In the genomic region with DNA sequence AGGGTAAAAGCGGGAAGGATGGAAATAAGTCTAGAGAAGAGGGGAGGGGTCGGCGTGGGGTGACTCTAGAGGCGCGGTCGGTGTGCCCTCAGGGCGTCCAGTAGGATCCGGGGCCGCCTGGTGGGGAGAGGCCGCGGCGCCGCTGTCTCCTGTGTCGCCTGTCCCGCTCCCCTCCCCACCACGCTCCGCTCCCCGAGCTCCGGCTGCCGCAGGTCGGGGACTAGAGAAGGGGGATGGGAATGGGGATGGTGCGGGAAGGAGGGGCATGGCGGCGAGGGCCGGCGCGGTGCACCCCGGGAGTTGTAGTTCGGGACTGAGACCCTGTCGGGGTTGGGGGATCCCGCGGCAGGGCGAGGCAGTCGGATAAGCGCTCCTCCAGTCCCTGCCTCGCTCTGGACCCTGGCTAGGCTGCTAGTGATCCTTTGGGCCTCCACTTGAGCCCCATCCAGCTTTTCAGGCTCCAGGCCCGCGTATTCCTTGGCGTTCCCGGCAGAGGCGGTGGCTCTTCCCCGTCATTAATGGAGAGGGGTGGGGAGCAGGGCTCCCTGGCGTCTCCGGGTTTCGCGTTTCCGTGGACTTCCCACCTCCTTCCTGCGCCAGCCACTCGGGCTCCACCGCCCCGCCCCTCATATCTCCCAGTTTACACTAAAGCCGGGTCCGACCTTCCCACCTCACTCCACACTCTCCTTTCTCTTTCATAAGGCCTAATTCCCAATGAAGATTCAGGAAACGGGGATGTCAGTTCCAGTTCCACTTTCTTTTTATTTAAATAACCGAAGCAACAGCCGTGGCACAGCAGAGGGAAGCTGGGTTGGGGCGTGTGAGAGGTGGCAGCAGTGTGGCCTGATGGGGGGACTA, we compare ENCODE assay signal across 8 cellular contexts. TPM values are rescaled to one million over a fixed set of nuclear protein-coding genes. Genes with fewer than 3 reads are reported as not detected.
DNase-seq lines count a peak whose midpoint lies in the region; ATAC-seq and TF ChIP-seq lines count a peak whose summit lies in the region.

A gene with protein sequence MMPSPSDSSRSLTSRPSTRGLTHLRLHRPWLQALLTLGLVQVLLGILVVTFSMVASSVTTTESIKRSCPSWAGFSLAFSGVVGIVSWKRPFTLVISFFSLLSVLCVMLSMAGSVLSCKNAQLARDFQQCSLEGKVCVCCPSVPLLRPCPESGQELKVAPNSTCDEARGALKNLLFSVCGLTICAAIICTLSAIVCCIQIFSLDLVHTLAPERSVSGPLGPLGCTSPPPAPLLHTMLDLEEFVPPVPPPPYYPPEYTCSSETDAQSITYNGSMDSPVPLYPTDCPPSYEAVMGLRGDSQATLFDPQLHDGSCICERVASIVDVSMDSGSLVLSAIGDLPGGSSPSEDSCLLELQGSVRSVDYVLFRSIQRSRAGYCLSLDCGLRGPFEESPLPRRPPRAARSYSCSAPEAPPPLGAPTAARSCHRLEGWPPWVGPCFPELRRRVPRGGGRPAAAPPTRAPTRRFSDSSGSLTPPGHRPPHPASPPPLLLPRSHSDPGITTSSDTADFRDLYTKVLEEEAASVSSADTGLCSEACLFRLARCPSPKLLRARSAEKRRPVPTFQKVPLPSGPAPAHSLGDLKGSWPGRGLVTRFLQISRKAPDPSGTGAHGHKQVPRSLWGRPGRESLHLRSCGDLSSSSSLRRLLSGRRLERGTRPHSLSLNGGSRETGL (minus strand): TSS at position 241 of the 858 bp plus-strand sequence. CDS start 606 bp downstream, outside the sequence.

- H3K4me3 Mint-ChIP-seq in naive thymus-derived CD4-positive, alpha-beta T cell = peak within 1 kb of the TSS; percentile 68 to 85 (median 82)
- H3K4me3 Mint-ChIP-seq in stimulated activated naive CD8-positive, alpha-beta T cell treated with anti-CD3 and anti-CD28 coated beads, Interleukin-15, Interleukin-2, amounts not matched to agents 100 ng/mL and 50 ng/mL, for 24 hours = peak within 1 kb of the TSS; percentile 85

- peaks cover 40% of the 10 kb centered on the region for H3K4me1 ChIP-seq in Karpas-422 (ENCODE audit: low read length)
- peaks cover 7 to 14% of the 10 kb centered on the region in 2 donors for H3K4me1 ChIP-seq in naive thymus-derived CD4-positive, alpha-beta T cell (ENCODE audit: control insufficient read depth in 2 of 2, insufficient read depth in 2 of 2, low read length in 2 of 2)

- no peaks in the 10 kb centered on the region for H3K27me3 ChIP-seq in Karpas-422 (ENCODE audit: low read length)
- H3K27me3 ChIP-seq in naive thymus-derived CD4-positive, alpha-beta T cell (ENCODE audit: control insufficient read depth in 2 of 2, insufficient read depth in 2 of 2, low read length in 2 of 2) = no peaks in the 10 kb centered on the region

- peak; percentile 75 for DNase-seq in AG10803 (ENCODE audit: low read depth)
- DNase-seq in GM19238 (ENCODE audit: insufficient read length, low spot score) = peak; percentile 91
- peak; percentile 95 for DNase-seq in Karpas-422
- DNase-seq in RWPE1 (ENCODE audit: low spot score) = peak; percentile 90
- peak; percentile 66 for DNase-seq in activated T-helper 9 cell treated with anti-CD3 and anti-CD28 coated beads, Interleukin-2, amount 50 U/mL, for 16 hours (ENCODE audit: low read depth)
- DNase-seq in fibroblast of mammary gland (ENCODE audit: low read depth) = peak; percentile 70
- DNase-seq in naive thymus-derived CD4-positive, alpha-beta T cell = peak; percentile 51 to 83 (median 66)

- peaks cover 0 to 21% (median 16%) of the 10 kb centered on the region in 5 donors for H3K36me3 Mint-ChIP-seq in naive thymus-derived CD4-positive, alpha-beta T cell
- peaks cover 33% of the 10 kb centered on the region for H3K36me3 Mint-ChIP-seq in stimulated activated naive CD8-positive, alpha-beta T cell treated with anti-CD3 and anti-CD28 coated beads, Interleukin-15, Interleukin-2, amounts not matched to agents 100 ng/mL and 50 ng/mL, for 24 hours (ENCODE audit: low read depth)

- H3K4me1 Mint-ChIP-seq in naive thymus-derived CD4-positive, alpha-beta T cell = peaks cover 22 to 49% (median 42%) of the 10 kb centered on the region in 7 donors
- peaks cover 40% of the 10 kb centered on the region for H3K4me1 Mint-ChIP-seq in stimulated activated naive CD8-positive, alpha-beta T cell treated with anti-CD3 and anti-CD28 coated beads, Interleukin-15, Interleukin-2, amounts not matched to agents 100 ng/mL and 50 ng/mL, for 24 hours (ENCODE audit: low read depth)

- no peaks in the 10 kb centered on the region for H3K9me3 ChIP-seq in Karpas-422 (ENCODE audit: low read length)
- H3K9me3 ChIP-seq in naive thymus-derived CD4-positive, alpha-beta T cell (ENCODE audit: control insufficient read depth in 2 of 3, low read length in 3 of 3) = no peaks in the 10 kb centered on the region

- ATAC-seq in naive thymus-derived CD4-positive, alpha-beta T cell = peak; percentile 72

- peaks cover 23% of the 10 kb centered on the region for H3K79me2 ChIP-seq in Karpas-422 (ENCODE audit: low read length)

- H3K4me2 ChIP-seq in Karpas-422 (ENCODE audit: low read depth, low read length, poor library complexity, severe bottlenecking) = peak within 1 kb of the TSS; percentile 78

- TF ChIP-seq CTCF in AG10803 (conservative IDR thresholded peaks at IDR 0.05; ENCODE audit: low read length) (no peak), RWPE1 (conservative IDR thresholded peaks at IDR 0.05; ENCODE audit: low read depth) (no peak), fibroblast of mammary gland (conservative IDR thresholded peaks at IDR 0.05; ENCODE audit: control insufficient read depth, insufficient read depth, low read depth, low read length) (no peak)

- peak within 1 kb of the TSS; percentile 80 for H3K4me3 ChIP-seq in AG10803 (ENCODE audit: low read length)
- peak within 1 kb of the TSS; percentile 73 for H3K4me3 ChIP-seq in Karpas-422 (ENCODE audit: low read length)
- peak within 1 kb of the TSS; percentile 61 for H3K4me3 ChIP-seq in fibroblast of mammary gland (ENCODE audit: control insufficient read depth, low read depth, low read length)
- peak within 1 kb of the TSS; percentile 68 for H3K4me3 ChIP-seq in naive thymus-derived CD4-positive, alpha-beta T cell (ENCODE audit: low read length)

- H3K27ac ChIP-seq in Karpas-422 (ENCODE audit: low read length) = peak within 1 kb of the TSS; percentile 64
- peak within 1 kb of the TSS; percentile 92 for H3K27ac ChIP-seq in RWPE1
- peak within 1 kb of the TSS; percentile 63 for H3K27ac ChIP-seq in naive thymus-derived CD4-positive, alpha-beta T cell (ENCODE audit: low read depth, low read length)

- intact Hi-C loops in naive thymus-derived CD4-positive, alpha-beta T cell (cut with micrococcal nuclease) = loop anchor here (1.0 to 10.0 kb wide), 5 partner anchors 17 to 249 kb away; partner anchors contain the start of genes CLK2 (in 2 of the 2), MTX1 (in 1 of the 2) and THBS3 (in 1 of the 2)

- CTCF ChIA-PET in RWPE1 (lab: Yijun Ruan, JAX) = interaction anchor here (1.6 kb wide), 1 partner anchor 49 kb away, joined by 5 read pairs; no protein-coding TSS in a partner anchor
- CTCF ChIA-PET in naive thymus-derived CD4-positive, alpha-beta T cell (lab: Charles Lee) = interaction anchor here (0.6 to 1.3 kb wide), 3 partner anchors 52 to 83 kb away, joined by 3 to 7 read pairs (median 4); partner anchors contain the start of gene KRTCAP2

- peak within 1 kb of the TSS; percentile 91 for H3K9ac ChIP-seq in Karpas-422 (ENCODE audit: low read length)

- H4K20me1 ChIP-seq in Karpas-422 (ENCODE audit: insufficient read depth, low read depth, low read length) = no peaks in the 10 kb centered on the region

- no peaks in the 10 kb centered on the region for H3K27me3 Mint-ChIP-seq in naive thymus-derived CD4-positive, alpha-beta T cell
- H3K27me3 Mint-ChIP-seq in stimulated activated naive CD8-positive, alpha-beta T cell treated with anti-CD3 and anti-CD28 coated beads, Interleukin-15, Interleukin-2, amounts not matched to agents 100 ng/mL and 50 ng/mL, for 24 hours = no peaks in the 10 kb centered on the region

- peak within 1 kb of the TSS; percentile 28 to 88 (median 72) for H3K27ac Mint-ChIP-seq in naive thymus-derived CD4-positive, alpha-beta T cell
- peak within 1 kb of the TSS; percentile 76 for H3K27ac Mint-ChIP-seq in stimulated activated naive CD8-positive, alpha-beta T cell treated with anti-CD3 and anti-CD28 coated beads, Interleukin-15, Interleukin-2, amounts not matched to agents 100 ng/mL and 50 ng/mL, for 24 hours

- H3K36me3 ChIP-seq in Karpas-422 (ENCODE audit: insufficient read depth, low read length) = peaks cover 4% of the 10 kb centered on the region; the same call in 1 of the 2 replicates
- H3K36me3 ChIP-seq in naive thymus-derived CD4-positive, alpha-beta T cell (ENCODE audit: control insufficient read depth in 2 of 3, insufficient read depth in 3 of 3, low read length in 3 of 3) = peaks cover 0 to 31% (median 6%) of the 10 kb centered on the region in 3 experiments

- POLR2A ChIA-PET in RWPE1 (lab: Yijun Ruan, JAX; ENCODE audit: low non-redundant PET) = interaction anchor here (0.6 kb wide), 1 partner anchor 14 kb away, joined by 3 read pairs; no protein-coding TSS in a partner anchor
- POLR2A ChIA-PET in naive thymus-derived CD4-positive, alpha-beta T cell (lab: Charles Lee) = interaction anchor here (0.7 to 2.2 kb wide), 3 partner anchors 10 to 602 kb away, joined by 3 to 8 read pairs (median 5); partner anchors contain the start of gene GON4L

- no peak within 1 kb of the TSS; the same call in 1 of the 2 replicates for H2AFZ ChIP-seq in Karpas-422 (ENCODE audit: low read length)

- H3K9me3 Mint-ChIP-seq in naive thymus-derived CD4-positive, alpha-beta T cell = peaks cover 0 to 1% (median 0%) of the 10 kb centered on the region in 11 donors
- H3K9me3 Mint-ChIP-seq in stimulated activated naive CD8-positive, alpha-beta T cell treated with anti-CD3 and anti-CD28 coated beads, Interleukin-15, Interleukin-2, amounts not matched to agents 100 ng/mL and 50 ng/mL, for 24 hours = no peaks in the 10 kb centered on the region

- no peaks in the 10 kb centered on the region for H3K9me2 ChIP-seq in Karpas-422 (replicated peaks; ENCODE audit: insufficient read depth, low read length)

RNA-seq across cellular contexts. Expression of the gene that starts here (rescaled TPM):
- total RNA-seq in Karpas-422 (2014; rRNA removed; shearing (Covaris generic); ENCODE audit: low replicate concordance) = 20.7 and 30.6 TPM in 2 replicates
- 10 to 100 TPM in 4 of 5 experiments, 1 to 10 TPM in 1; 8.2 to 24.3 (median 13.8) TPM for total RNA-seq in naive thymus-derived CD4-positive, alpha-beta T cell
- 1 to 10 TPM; 1.8 to 2.0 TPM for polyA plus RNA-seq in naive thymus-derived CD4-positive, alpha-beta T cell

Comparison
In these comparisons a context has a peak if more than half of its experiments do, and no peak if none do; other contexts are left out.
1. Peak in every context shown above with its lines: DNase-seq, ATAC-seq, H3K4me3 ChIP-seq and H3K27ac ChIP-seq.